In the genomic region with DNA sequence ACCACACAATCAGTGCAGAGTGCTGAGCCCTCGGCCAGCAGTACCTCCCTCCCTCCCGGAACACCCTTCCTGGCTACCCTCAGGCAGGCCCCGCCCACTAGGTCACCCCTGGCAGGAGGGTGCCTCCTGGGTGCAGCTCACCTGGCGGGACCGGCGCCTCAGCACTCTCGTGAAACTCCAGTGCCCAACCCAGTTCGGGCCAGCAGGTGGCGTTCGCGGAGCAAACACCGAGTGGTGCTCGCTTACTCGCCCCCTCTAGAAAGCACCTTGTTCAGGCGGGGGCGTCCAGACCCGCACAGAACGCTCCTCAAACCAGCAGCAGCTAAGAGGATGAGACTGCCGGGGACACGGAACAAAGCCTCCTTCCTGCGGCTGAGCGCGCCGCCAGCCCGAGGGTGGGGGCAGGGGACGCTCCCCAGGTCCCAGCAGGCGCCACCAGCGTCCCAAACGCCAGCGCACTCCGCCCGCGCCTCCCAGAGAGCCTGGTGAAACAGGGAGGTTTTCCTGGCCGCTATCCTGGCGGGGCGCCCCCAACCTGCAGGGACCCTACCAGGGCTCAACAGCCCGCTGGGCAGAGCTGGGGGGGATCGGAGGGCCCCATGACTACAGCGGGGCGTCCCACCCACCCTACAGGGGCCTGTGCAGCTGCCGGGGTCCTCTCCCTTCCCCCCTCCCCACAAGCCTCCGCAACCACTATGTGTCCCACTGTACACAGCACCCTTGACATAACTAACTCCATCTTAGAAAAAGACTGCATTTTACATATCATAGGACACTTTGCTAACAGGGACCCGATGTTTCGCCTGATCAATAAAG, we compare ENCODE assay signal across 8 cellular contexts. TPM values are rescaled to one million over a fixed set of nuclear protein-coding genes. Genes with fewer than 3 reads are reported as not detected.
DNase-seq lines count a peak whose midpoint lies in the region; ATAC-seq lines count a peak whose summit lies in the region.

No MANE protein-coding gene starts in this region.

- peaks cover 4 to 12% (median 10%) of the 10 kb centered on the region in 3 donors for H3K4me1 Mint-ChIP-seq in naive B cell

- DNase-seq in Ammon's horn (ENCODE audit: low spot score) (peak; percentile 84), NCI-H748 treated with DMSO at 0.1 percent for 48 hours (lab: John Stamatoyannopoulos, UW) (peak; percentile 25), activated T-cell treated with anti-CD3 and anti-CD28 coated beads for 48 hours (ENCODE audit: low read depth) (peak; percentile 85), naive B cell (peak; percentile 55)
- DNase-seq in stimulated activated CD8-positive, alpha-beta memory T cell treated with anti-CD3 and anti-CD28 coated beads, Interleukin-7, amount 100 ng/mL, for 48 hours (ENCODE audit: extremely low read depth in 1 of 2, low read depth in 1 of 2), result peak; percentile 72 to 89

- ATAC-seq in GM19023 (IDR thresholded peaks at IDR 0.05; ENCODE audit: unreplicated experiment), result peak; percentile 80
- peak; percentile 81 for ATAC-seq in HG03432 (IDR thresholded peaks at IDR 0.05; ENCODE audit: unreplicated experiment)
- ATAC-seq in esophagus mucosa, result peak; percentile 94
- ATAC-seq in naive B cell (ENCODE audit: low read depth in 2 of 2), result peak; percentile 87 to 90

- peak overlapping the region in 4 of 6 donors; percentile 34 to 80 (median 37) for H3K27ac Mint-ChIP-seq in naive B cell

- H3K9me3 Mint-ChIP-seq in naive B cell, result no peaks in the 10 kb centered on the region

- H3K4me3 Mint-ChIP-seq in naive B cell, result peak overlapping the region in 7 of 8 donors; percentile 11 to 78 (median 66)

- H3K36me3 Mint-ChIP-seq in naive B cell, result no peaks in the 10 kb centered on the region

- peaks cover 0 to 39% (median 10%) of the 10 kb centered on the region in 3 donors for H3K27me3 Mint-ChIP-seq in naive B cell

RNA-seq across cellular contexts. Expression of a gene that starts 44.7 kb away (rescaled TPM):
- 39.5 TPM for total RNA-seq in esophagus mucosa
- polyA plus RNA-seq in naive B cell (ENCODE audit: low read depth in 6 of 6), result 10 to 100 TPM; 28.5 to 48.2 (median 35.3) TPM

RNA-seq across cellular contexts. Expression of a gene that starts 51.4 kb away (rescaled TPM):
- 382 TPM for total RNA-seq in esophagus mucosa
- polyA plus RNA-seq in naive B cell (ENCODE audit: low read depth in 6 of 6), result 1 to 10 TPM in 2 of 6 donors, under 1 TPM in 2, not detected in 2; 0.41 to 1.1 (median 0.75) TPM

Comparison
In these comparisons a context has a peak if more than half of its experiments do, and no peak if none do; other contexts are left out.
1. Peak in every context shown above with its lines: DNase-seq and ATAC-seq.
2. DNase-seq: peak in every context shown above with its lines; median percentile 85 in activated T-cell treated with anti-CD3 and anti-CD28 coated beads for 48 hours; 84 in Ammon's horn; 80 in stimulated activated CD8-positive, alpha-beta memory T cell treated with anti-CD3 and anti-CD28 coated beads, Interleukin-7, amount 100 ng/mL, for 48 hours; 55 in naive B cell; 25 in NCI-H748 treated with DMSO at 0.1 percent for 48 hours.